In genomic region chr11:82989628-82990404, GRCh38 we compare ENCODE assay signal across 18 cellular contexts.
DNase-seq lines count a peak whose midpoint lies in the region; ATAC-seq and TF ChIP-seq lines count a peak whose summit lies in the region.
"Had no signal": no experiment of that assay in that cellular context is flagged by ENCODE, and none has a peak within 500 bp of the region (broad histone marks: within the 10 kb centered on the region; RNA-seq: fewer than 3 reads in every experiment).

No MANE protein-coding gene starts in this region.

- H3K9me3 Mint-ChIP-seq in stimulated activated naive B cell treated with anti-CD40 and anti-IgM and Interleukin-4, amounts not matched to agents 10 μg/mL and 1 μg/mL and 100 μg/mL, for 72 hours, result peaks cover 0 to 1% of the 10 kb centered on the region in 2 donors
- no peaks in the 10 kb centered on the region for H3K9me3 Mint-ChIP-seq in activated CD4-positive, alpha-beta T cell treated with anti-CD3 and anti-CD28 coated beads, Interleukin-2, amount 10 ng/mL, durations not matched to agents 7 days and 5 days
- H3K9me3 Mint-ChIP-seq: stimulated activated effector memory CD8-positive, alpha-beta T cell treated with anti-CD3 and anti-CD28 coated beads, Interleukin-12 subunit alpha, Interleukin-12 subunit beta, amount 100 ng/mL, for 72 hours had no signal

- no peaks in the 10 kb centered on the region for H3K27me3 Mint-ChIP-seq in stimulated activated naive B cell treated with anti-CD40 and anti-IgM and Interleukin-4, amounts not matched to agents 10 μg/mL and 1 μg/mL and 100 μg/mL, for 72 hours
- no peaks in the 10 kb centered on the region for H3K27me3 Mint-ChIP-seq in activated CD4-positive, alpha-beta T cell treated with anti-CD3 and anti-CD28 coated beads, Interleukin-2, amount 10 ng/mL, durations not matched to agents 7 days and 5 days

- H3K27me3 ChIP-seq in dorsolateral prefrontal cortex, result no peaks in the 10 kb centered on the region
- H3K27me3 ChIP-seq: hepatocyte, right atrium auricular region had no signal

- TF ChIP-seq CTCF in dorsolateral prefrontal cortex (IDR thresholded peaks at IDR 0.05 in 54 of 56, conservative IDR thresholded peaks at IDR 0.05 in 2 of 56; ENCODE audit: low read depth in 1 of 56, partially characterized antibody in 56 of 56), result peak in 6 of 56 donors; percentile 9 to 34 (median 32)

- DNase-seq in NCI-H1417 (lab: John Stamatoyannopoulos, UW) (peak in 2 of 3 experiments; percentile 16 to 58), NCI-H1417 treated with DMSO at 0.1 percent for 48 hours (lab: John Stamatoyannopoulos, UW) (no peak), SHP77 treated with DMSO at 0.1 percent for 48 hours (lab: John Stamatoyannopoulos, UW) (peak; percentile 62), dorsolateral prefrontal cortex (no peak), SK-N-DZ (ENCODE audit: low spot score) (no peak)
- DNase-seq in stimulated activated naive B cell treated with anti-CD40 and anti-IgM and Interleukin-4, amounts not matched to agents 10 μg/mL and 1 μg/mL and 100 μg/mL, for 72 hours, result no peak
- DNase-seq in activated CD4-positive, alpha-beta T cell treated with anti-CD3 and anti-CD28 coated beads, Interleukin-2, amount 10 ng/mL, durations not matched to agents 7 days and 5 days, result no peak
- DNase-seq in activated effector memory CD4-positive, alpha-beta T cell treated with anti-CD3 and anti-CD28 coated beads, Interleukin-2, amount 50 U/mL, for 16 hours, result no peak
- DNase-seq: activated naive CD4-positive, alpha-beta T cell; EL; MV-4-11; SIG-M5; stimulated activated CD4-positive, alpha-beta T cell treated with anti-CD3 and anti-CD28 coated beads, Interleukin-4, amount 100 ng/mL, for 1 hour had no signal

- intact Hi-C loops in dorsolateral prefrontal cortex (cut with DNase I), result loop anchor here (1.0 to 10.0 kb wide), 5 partner anchors 19 to 167 kb away; partner anchors contain the start of genes PCF11 (in 2 of the 2) and RAB30 (in 1 of the 2)

- peak overlapping the region in 58 of 59 donors; percentile 4 to 98 (median 90) for H3K27ac ChIP-seq in dorsolateral prefrontal cortex
- H3K27ac ChIP-seq: 22Rv1, hepatocyte had no signal

- no peak overlapping the region for H3K4me3 Mint-ChIP-seq in stimulated activated naive B cell treated with anti-CD40 and anti-IgM and Interleukin-4, amounts not matched to agents 10 μg/mL and 1 μg/mL and 100 μg/mL, for 72 hours
- H3K4me3 Mint-ChIP-seq in activated CD4-positive, alpha-beta T cell treated with anti-CD3 and anti-CD28 coated beads, Interleukin-2, amount 10 ng/mL, durations not matched to agents 7 days and 5 days, result no peak overlapping the region
- H3K4me3 Mint-ChIP-seq: CD14-positive monocyte; stimulated activated effector memory CD8-positive, alpha-beta T cell treated with anti-CD3 and anti-CD28 coated beads, Interleukin-12 subunit alpha, Interleukin-12 subunit beta, amount 100 ng/mL, for 72 hours had no signal

- CTCF ChIA-PET in activated CD4-positive, alpha-beta T cell treated with anti-CD3 and anti-CD28 coated beads, Interleukin-2, amount 10 ng/mL, durations not matched to agents 7 days and 5 days (lab: Charles Lee), result interaction anchor here (0.9 kb wide), 1 partner anchor 15 kb away, joined by 3 read pairs; no protein-coding TSS in a partner anchor

- H3K4me3 ChIP-seq in dorsolateral prefrontal cortex, result peak overlapping the region in 38 of 59 donors; percentile 1 to 49 (median 20)
- H3K4me3 ChIP-seq: hepatocyte, right atrium auricular region had no signal

- peak overlapping the region; percentile 31 for H3K27ac Mint-ChIP-seq in stimulated activated naive B cell treated with anti-CD40 and anti-IgM and Interleukin-4, amounts not matched to agents 10 μg/mL and 1 μg/mL and 100 μg/mL, for 72 hours
- H3K27ac Mint-ChIP-seq in activated CD4-positive, alpha-beta T cell treated with anti-CD3 and anti-CD28 coated beads, Interleukin-2, amount 10 ng/mL, durations not matched to agents 7 days and 5 days, result no peak overlapping the region
- H3K27ac Mint-ChIP-seq: CD14-positive monocyte; stimulated activated effector memory CD8-positive, alpha-beta T cell treated with anti-CD3 and anti-CD28 coated beads, Interleukin-12 subunit alpha, Interleukin-12 subunit beta, amount 100 ng/mL, for 72 hours had no signal

- POLR2A ChIA-PET in activated CD4-positive, alpha-beta T cell treated with anti-CD3 and anti-CD28 coated beads, Interleukin-2, amount 10 ng/mL, durations not matched to agents 7 days and 5 days (lab: Charles Lee), result no interaction called here

- no peak for ATAC-seq in stimulated activated naive B cell treated with anti-CD40 and anti-IgM and Interleukin-4, amounts not matched to agents 10 μg/mL and 1 μg/mL and 100 μg/mL, for 72 hours (replicated peaks)
- ATAC-seq: stimulated activated effector memory CD8-positive, alpha-beta T cell treated with anti-CD3 and anti-CD28 coated beads, Interleukin-12 subunit alpha, Interleukin-12 subunit beta, amount 100 ng/mL, for 72 hours had no signal

- peaks cover 43 to 74% of the 10 kb centered on the region in 2 donors for H3K4me1 Mint-ChIP-seq in stimulated activated naive B cell treated with anti-CD40 and anti-IgM and Interleukin-4, amounts not matched to agents 10 μg/mL and 1 μg/mL and 100 μg/mL, for 72 hours
- peaks cover 2% of the 10 kb centered on the region for H3K4me1 Mint-ChIP-seq in activated CD4-positive, alpha-beta T cell treated with anti-CD3 and anti-CD28 coated beads, Interleukin-2, amount 10 ng/mL, durations not matched to agents 7 days and 5 days
- H3K4me1 Mint-ChIP-seq: CD14-positive monocyte had no signal

- H3K36me3 Mint-ChIP-seq in stimulated activated naive B cell treated with anti-CD40 and anti-IgM and Interleukin-4, amounts not matched to agents 10 μg/mL and 1 μg/mL and 100 μg/mL, for 72 hours, result peaks cover 60 to 62% of the 10 kb centered on the region in 2 donors
- peaks cover 14% of the 10 kb centered on the region for H3K36me3 Mint-ChIP-seq in activated CD4-positive, alpha-beta T cell treated with anti-CD3 and anti-CD28 coated beads, Interleukin-2, amount 10 ng/mL, durations not matched to agents 7 days and 5 days (ENCODE audit: low read depth)
- H3K36me3 Mint-ChIP-seq: CD14-positive monocyte had no signal

Comparison
In these comparisons a context has a peak if more than half of its experiments do, and no peak if none do; other contexts are left out.
1. DNase-seq: peak in NCI-H1417 (2 of 3) and SHP77 treated with DMSO at 0.1 percent for 48 hours (single experiment); none in NCI-H1417 treated with DMSO at 0.1 percent for 48 hours (single experiment), dorsolateral prefrontal cortex (0 of 10), stimulated activated naive B cell treated with anti-CD40 and anti-IgM and Interleukin-4, amounts not matched to agents 10 μg/mL and 1 μg/mL and 100 μg/mL, for 72 hours (single experiment), activated CD4-positive, alpha-beta T cell treated with anti-CD3 and anti-CD28 coated beads, Interleukin-2, amount 10 ng/mL, durations not matched to agents 7 days and 5 days (single experiment), activated effector memory CD4-positive, alpha-beta T cell treated with anti-CD3 and anti-CD28 coated beads, Interleukin-2, amount 50 U/mL, for 16 hours (single experiment) and SK-N-DZ (single experiment).